ENCODE assay signal across 1 cellular context in genomic region chr12:104958946-104959841, GRCh38.
TF ChIP-seq lines count a peak whose summit lies in the region.

No MANE protein-coding gene starts in this region.

TF ChIP-seq in H1, 55 proteins besides CTCF, POLR2A, EP300 and RAD21 (continued from another document):
- TF ChIP-seq NRF1 (IDR thresholded peaks at IDR 0.05; ENCODE audit: low read depth, low read length): no peak
- TF ChIP-seq BACH1 (IDR thresholded peaks at IDR 0.05; ENCODE audit: low read length): no peak
- no peak for TF ChIP-seq SP4 (IDR thresholded peaks at IDR 0.05; ENCODE audit: low read length)
- TF ChIP-seq EGR1 (IDR thresholded peaks at IDR 0.05; ENCODE audit: borderline replicate concordance, low read depth, low read length): no peak
- TF ChIP-seq, protein P1, sequence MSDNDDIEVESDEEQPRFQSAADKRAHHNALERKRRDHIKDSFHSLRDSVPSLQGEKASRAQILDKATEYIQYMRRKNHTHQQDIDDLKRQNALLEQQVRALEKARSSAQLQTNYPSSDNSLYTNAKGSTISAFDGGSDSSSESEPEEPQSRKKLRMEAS (IDR thresholded peaks at IDR 0.05): no peak
- TF ChIP-seq SIRT6 (IDR thresholded peaks at IDR 0.05; ENCODE audit: low read length): no peak
- no peak for TF ChIP-seq RFX5 (IDR thresholded peaks at IDR 0.05; ENCODE audit: borderline replicate concordance, low read depth, low read length)
